In genomic region chr6:149716181-149716580, GRCh38 we compare ENCODE assay signal across 9 cellular contexts. TPM values are rescaled to one million over a fixed set of nuclear protein-coding genes. Genes with fewer than 3 reads are reported as not detected.
DNase-seq lines count a peak whose midpoint lies in the region; ATAC-seq lines count a peak whose summit lies in the region.
"Had no signal": no experiment of that assay in that cellular context is flagged by ENCODE, and none has a peak within 500 bp of the region (broad histone marks: within the 10 kb centered on the region; RNA-seq: fewer than 3 reads in every experiment).

No MANE protein-coding gene starts in this region.

- no peaks in the 10 kb centered on the region for H3K27me3 ChIP-seq in iPS-18a (ENCODE audit: control insufficient read depth, insufficient read depth, low read length)
- no peaks in the 10 kb centered on the region for H3K27me3 ChIP-seq in stomach smooth muscle (ENCODE audit: control insufficient read depth in 1 of 2, insufficient read depth in 2 of 2, low read length in 2 of 2)

- peaks cover 14% of the 10 kb centered on the region for H3K4me1 ChIP-seq in iPS-18a (ENCODE audit: control insufficient read depth, low read depth, low read length)
- H3K4me1 ChIP-seq in stomach smooth muscle (ENCODE audit: control insufficient read depth, insufficient read depth, low read length), result peaks cover 2% of the 10 kb centered on the region

- intact Hi-C loops in activated CD4-positive, alpha-beta T cell treated with anti-CD3 and anti-CD28 coated beads, Interleukin-2, amount 10 ng/mL, durations not matched to agents 24 days and 14 days (cut with micrococcal nuclease), result loop anchor here (10.0 kb wide), 1 partner anchor 289 kb away; no protein-coding TSS in a partner anchor

- CTCF ChIA-PET in activated CD4-positive, alpha-beta memory T cell treated with anti-CD3 and anti-CD28 coated beads, Interleukin-2, amount 10 ng/mL, durations not matched to agents 7 days and 5 days (lab: Charles Lee), result interaction anchor here (1.0 to 2.9 kb wide), 2 partner anchors 11 to 34 kb away, joined by 3 to 7 read pairs; partner anchors contain the start of gene PCMT1

- H3K9ac ChIP-seq in iPS-18a (ENCODE audit: low read length) (peak overlapping the region; percentile 97), stomach smooth muscle (ENCODE audit: low read length in 2 of 2) (peak overlapping the region; percentile 22 to 95)

- H3K27ac ChIP-seq in iPS-18a (ENCODE audit: low read length), result no peak overlapping the region
- no peak overlapping the region for H3K27ac ChIP-seq in stomach smooth muscle (ENCODE audit: low read length)

- peak overlapping the region; percentile 98 for H3K4me3 Mint-ChIP-seq in activated CD4-positive, alpha-beta T cell treated with anti-CD3 and anti-CD28 coated beads, Interleukin-2, amount 10 ng/mL, durations not matched to agents 24 days and 14 days
- H3K4me3 Mint-ChIP-seq in activated CD4-positive, alpha-beta memory T cell treated with anti-CD3 and anti-CD28 coated beads, Interleukin-2, amount 10 ng/mL, durations not matched to agents 7 days and 5 days, result peak overlapping the region; percentile 94

- peaks cover 35% of the 10 kb centered on the region for H3K4me1 Mint-ChIP-seq in activated CD4-positive, alpha-beta T cell treated with anti-CD3 and anti-CD28 coated beads, Interleukin-2, amount 10 ng/mL, durations not matched to agents 24 days and 14 days
- peaks cover 41% of the 10 kb centered on the region for H3K4me1 Mint-ChIP-seq in activated CD4-positive, alpha-beta memory T cell treated with anti-CD3 and anti-CD28 coated beads, Interleukin-2, amount 10 ng/mL, durations not matched to agents 7 days and 5 days

- DNase-seq in activated CD4-positive, alpha-beta T cell treated with anti-CD3 and anti-CD28 coated beads, Interleukin-2, amount 10 ng/mL, durations not matched to agents 24 days and 14 days, result no peak
- DNase-seq in activated CD4-positive, alpha-beta T cell treated with anti-CD3 and anti-CD28 coated beads, Interleukin-2, amount 50 U/mL, for 4 hours, result no peak
- DNase-seq in activated CD4-positive, alpha-beta memory T cell treated with anti-CD3 and anti-CD28 coated beads, Interleukin-2, amount 10 ng/mL, durations not matched to agents 7 days and 5 days, result no peak
- DNase-seq in HuH-7 (ENCODE audit: low spot score) (no peak), SW480 (ENCODE audit: low spot score) (no peak)
- DNase-seq: activated effector memory CD4-positive, alpha-beta T cell treated with anti-CD3 and anti-CD28 coated beads, Interleukin-2, amount 50 U/mL, for 16 hours had no signal

- peak overlapping the region; percentile 84 for H3K27ac Mint-ChIP-seq in activated CD4-positive, alpha-beta T cell treated with anti-CD3 and anti-CD28 coated beads, Interleukin-2, amount 10 ng/mL, durations not matched to agents 24 days and 14 days
- H3K27ac Mint-ChIP-seq in activated CD4-positive, alpha-beta memory T cell treated with anti-CD3 and anti-CD28 coated beads, Interleukin-2, amount 10 ng/mL, durations not matched to agents 7 days and 5 days, result peak overlapping the region; percentile 89

- H3K4me3 ChIP-seq in iPS-18a (ENCODE audit: low read length) (peak overlapping the region; percentile 94), stomach smooth muscle (ENCODE audit: low read length in 2 of 2) (peak overlapping the region; percentile 78 to 94)

- H3K9me3 ChIP-seq in iPS-18a (ENCODE audit: control insufficient read depth, low read depth, low read length), result no peaks in the 10 kb centered on the region
- H3K9me3 ChIP-seq in stomach smooth muscle (ENCODE audit: control insufficient read depth in 2 of 2, low read length in 2 of 2), result no peaks in the 10 kb centered on the region

- no peak for ATAC-seq in HG03469 (IDR thresholded peaks at IDR 0.05; ENCODE audit: unreplicated experiment)

- H3K36me3 ChIP-seq in iPS-18a (ENCODE audit: control insufficient read depth, low read depth, low read length), result no peaks in the 10 kb centered on the region
- no peaks in the 10 kb centered on the region for H3K36me3 ChIP-seq in stomach smooth muscle (ENCODE audit: control insufficient read depth in 2 of 2, insufficient read depth in 2 of 2, low read length in 2 of 2)

- no peaks in the 10 kb centered on the region for H3K27me3 Mint-ChIP-seq in activated CD4-positive, alpha-beta T cell treated with anti-CD3 and anti-CD28 coated beads, Interleukin-2, amount 10 ng/mL, durations not matched to agents 24 days and 14 days
- no peaks in the 10 kb centered on the region for H3K27me3 Mint-ChIP-seq in activated CD4-positive, alpha-beta memory T cell treated with anti-CD3 and anti-CD28 coated beads, Interleukin-2, amount 10 ng/mL, durations not matched to agents 7 days and 5 days

- H3K9me3 Mint-ChIP-seq in activated CD4-positive, alpha-beta T cell treated with anti-CD3 and anti-CD28 coated beads, Interleukin-2, amount 10 ng/mL, durations not matched to agents 24 days and 14 days, result no peaks in the 10 kb centered on the region
- H3K9me3 Mint-ChIP-seq in activated CD4-positive, alpha-beta memory T cell treated with anti-CD3 and anti-CD28 coated beads, Interleukin-2, amount 10 ng/mL, durations not matched to agents 7 days and 5 days, result no peaks in the 10 kb centered on the region

- H3K36me3 Mint-ChIP-seq in activated CD4-positive, alpha-beta T cell treated with anti-CD3 and anti-CD28 coated beads, Interleukin-2, amount 10 ng/mL, durations not matched to agents 24 days and 14 days (ENCODE audit: low read depth), result peaks cover 23% of the 10 kb centered on the region
- peaks cover 32% of the 10 kb centered on the region for H3K36me3 Mint-ChIP-seq in activated CD4-positive, alpha-beta memory T cell treated with anti-CD3 and anti-CD28 coated beads, Interleukin-2, amount 10 ng/mL, durations not matched to agents 7 days and 5 days (ENCODE audit: low read depth)

- POLR2A ChIA-PET in activated CD4-positive, alpha-beta memory T cell treated with anti-CD3 and anti-CD28 coated beads, Interleukin-2, amount 10 ng/mL, durations not matched to agents 7 days and 5 days (lab: Charles Lee), result interaction anchor here (0.7 to 5.0 kb wide), 2 partner anchors 31 to 440 kb away, joined by 3 to 98 read pairs; partner anchors contain the start of genes NUP43 and PCMT1

RNA-seq across cellular contexts. Expression of gene LATS1, which starts 1.7 kb away (rescaled TPM):
- 31.8 and 33.7 TPM in 2 replicates for total RNA-seq in activated CD4-positive, alpha-beta T cell treated with anti-CD3 and anti-CD28 coated beads, Interleukin-2, amount 10 ng/mL, durations not matched to agents 24 days and 14 days
- 10 to 100 TPM; 30.8 to 31.0 TPM for total RNA-seq in activated CD4-positive, alpha-beta memory T cell treated with anti-CD3 and anti-CD28 coated beads, Interleukin-2, amount 10 ng/mL, durations not matched to agents 7 days and 5 days

RNA-seq across cellular contexts. Expression of gene NUP43, which starts 30.1 kb away (rescaled TPM):
- 78.9 and 93.7 TPM in 2 replicates for total RNA-seq in activated CD4-positive, alpha-beta T cell treated with anti-CD3 and anti-CD28 coated beads, Interleukin-2, amount 10 ng/mL, durations not matched to agents 24 days and 14 days
- total RNA-seq in activated CD4-positive, alpha-beta memory T cell treated with anti-CD3 and anti-CD28 coated beads, Interleukin-2, amount 10 ng/mL, durations not matched to agents 7 days and 5 days, result 10 to 100 TPM; 49.3 to 55.0 TPM

RNA-seq across cellular contexts. Expression of gene PCMT1, which starts 33.4 kb away (rescaled TPM):
- total RNA-seq in activated CD4-positive, alpha-beta T cell treated with anti-CD3 and anti-CD28 coated beads, Interleukin-2, amount 10 ng/mL, durations not matched to agents 24 days and 14 days, result 98.0 and 101 TPM in 2 replicates
- 100 to 1,000 TPM in 1 of 2 experiments, 10 to 100 TPM in 1; 98.0 to 102 TPM for total RNA-seq in activated CD4-positive, alpha-beta memory T cell treated with anti-CD3 and anti-CD28 coated beads, Interleukin-2, amount 10 ng/mL, durations not matched to agents 7 days and 5 days
